13 cellular contexts compared by ENCODE assay signal in genomic region chr20:49981218-49982071, GRCh38. TPM values are rescaled to one million over a fixed set of nuclear protein-coding genes. Genes with fewer than 3 reads are reported as not detected.
A peak's percentile ranks its signal among the peaks of the same experiment; 100 is the strongest.
DNase-seq lines count a peak whose midpoint lies in the region; ATAC-seq and TF ChIP-seq lines count a peak whose summit lies in the region.
"Had no signal": no experiment of that assay in that cellular context is flagged by ENCODE, and none has a peak within 500 bp of the region (broad histone marks: within the 10 kb centered on the region; RNA-seq: fewer than 3 reads in every experiment).

No MANE protein-coding gene starts in this region.

- H3K27ac ChIP-seq in MM.1S (ENCODE audit: low read length), result no peak overlapping the region
- H3K27ac ChIP-seq in suprapubic skin, result no peak overlapping the region
- H3K27ac ChIP-seq: thoracic aorta had no signal

- H3K36me3 ChIP-seq in MM.1S (replicated peaks; ENCODE audit: insufficient read depth, low read length), result no peaks in the 10 kb centered on the region
- H3K36me3 ChIP-seq in endocrine pancreas (ENCODE audit: control insufficient read depth, insufficient read depth, low read length), result no peaks in the 10 kb centered on the region
- no peaks in the 10 kb centered on the region for H3K36me3 ChIP-seq in suprapubic skin
- H3K36me3 ChIP-seq: left lung, thoracic aorta had no signal

- ATAC-seq in activated CD4-positive, alpha-beta T cell treated with anti-CD3 and anti-CD28 coated beads for 36 hours, result no peak

- H2AFZ ChIP-seq in MM.1S (ENCODE audit: low read length), result no peak overlapping the region; the same call in 1 of the 2 replicates

- H3K9ac ChIP-seq in MM.1S (ENCODE audit: low read length) (no peak overlapping the region), endocrine pancreas (ENCODE audit: control insufficient read depth, insufficient read depth, low read length) (peak overlapping the region; percentile 4)

- intact Hi-C loops in activated CD4-positive, alpha-beta T cell treated with anti-CD3 and anti-CD28 coated beads for 36 hours (cut with DNase I, micrococcal nuclease), result loop anchor here (1.0 to 10.0 kb wide), 5 partner anchors 45 to 483 kb away; partner anchors contain the start of genes PEDS1 (in 1 of the 2) and RNF114 (in 1 of the 2)

- CTCF ChIA-PET in activated CD4-positive, alpha-beta T cell treated with anti-CD3 and anti-CD28 coated beads for 36 hours (lab: Charles Lee), result interaction anchor here (0.7 to 10.6 kb wide), 8 partner anchors 17 to 197 kb away, joined by 3 to 224 read pairs (median 4); no protein-coding TSS in a partner anchor

- no peak for TF ChIP-seq POLR2A in suprapubic skin (IDR thresholded peaks at IDR 0.05)

- no peaks in the 10 kb centered on the region for H3K79me2 ChIP-seq in MM.1S (ENCODE audit: low read length)

- H3K4me1 Mint-ChIP-seq in activated CD4-positive, alpha-beta T cell treated with anti-CD3 and anti-CD28 coated beads for 36 hours, result peaks cover 15% of the 10 kb centered on the region
- H3K4me1 Mint-ChIP-seq in osteocyte (ENCODE audit: unreplicated experiment), result peaks cover 50% of the 10 kb centered on the region

- H3K9me2 ChIP-seq in MM.1S (replicated peaks; ENCODE audit: insufficient read depth, low read length), result no peaks in the 10 kb centered on the region

- H3K4me3 ChIP-seq in MM.1S (ENCODE audit: low read length), result no peak overlapping the region
- no peak overlapping the region for H3K4me3 ChIP-seq in endocrine pancreas (ENCODE audit: control insufficient read depth, insufficient read depth, low read length)
- no peak overlapping the region for H3K4me3 ChIP-seq in suprapubic skin

- no peaks in the 10 kb centered on the region for H3K36me3 Mint-ChIP-seq in activated CD4-positive, alpha-beta T cell treated with anti-CD3 and anti-CD28 coated beads for 36 hours (ENCODE audit: low read depth)
- peaks cover 21% of the 10 kb centered on the region for H3K36me3 Mint-ChIP-seq in osteocyte (ENCODE audit: unreplicated experiment)

- peak overlapping the region; percentile 99; the same call in 1 of the 2 replicates for H3K4me2 ChIP-seq in MM.1S (ENCODE audit: low read depth, low read length)

- H3K27me3 Mint-ChIP-seq in activated CD4-positive, alpha-beta T cell treated with anti-CD3 and anti-CD28 coated beads for 36 hours, result peaks cover 7% of the 10 kb centered on the region
- H3K27me3 Mint-ChIP-seq in osteocyte (ENCODE audit: unreplicated experiment), result no peaks in the 10 kb centered on the region

- no peaks in the 10 kb centered on the region for H3K9me3 Mint-ChIP-seq in activated CD4-positive, alpha-beta T cell treated with anti-CD3 and anti-CD28 coated beads for 36 hours (ENCODE audit: low read depth)
- H3K9me3 Mint-ChIP-seq in osteocyte (ENCODE audit: unreplicated experiment), result no peaks in the 10 kb centered on the region
- H3K9me3 Mint-ChIP-seq: dendritic cell treated with granulocyte-macrophage colony-stimulating factor and Interleukin-4, amounts not matched to agents 40 ng/mL and 50 ng/mL, for 4 days had no signal

- no peak for TF ChIP-seq CTCF in MM.1S (IDR thresholded peaks at IDR 0.05; ENCODE audit: low read length)
- TF ChIP-seq CTCF in osteocyte (IDR thresholded peaks at IDR 0.05), result no peak
- TF ChIP-seq CTCF in suprapubic skin (IDR thresholded peaks at IDR 0.05), result no peak

- H3K9me3 ChIP-seq in MM.1S (replicated peaks; ENCODE audit: insufficient read depth, low read length) (no peaks in the 10 kb centered on the region), endocrine pancreas (ENCODE audit: control insufficient read depth, low read length) (no peaks in the 10 kb centered on the region), suprapubic skin (no peaks in the 10 kb centered on the region)
- H3K9me3 ChIP-seq: left lung, thoracic aorta had no signal

- no peak for TF ChIP-seq EP300 in suprapubic skin (IDR thresholded peaks at IDR 0.05)

- H3K4me3 Mint-ChIP-seq in activated CD4-positive, alpha-beta T cell treated with anti-CD3 and anti-CD28 coated beads for 36 hours, result peak overlapping the region; percentile 52
- peak overlapping the region; percentile 67 for H3K4me3 Mint-ChIP-seq in osteocyte (ENCODE audit: unreplicated experiment)

- peak overlapping the region; percentile 26 for H3K27ac Mint-ChIP-seq in activated CD4-positive, alpha-beta T cell treated with anti-CD3 and anti-CD28 coated beads for 36 hours
- peak overlapping the region; percentile 15 for H3K27ac Mint-ChIP-seq in osteocyte (ENCODE audit: unreplicated experiment)
- H3K27ac Mint-ChIP-seq: dendritic cell treated with granulocyte-macrophage colony-stimulating factor and Interleukin-4, amounts not matched to agents 40 ng/mL and 50 ng/mL, for 4 days had no signal

- no peaks in the 10 kb centered on the region for H3K27me3 ChIP-seq in MM.1S (replicated peaks; ENCODE audit: insufficient read depth, low read length)
- no peaks in the 10 kb centered on the region for H3K27me3 ChIP-seq in endocrine pancreas (ENCODE audit: control insufficient read depth, insufficient read depth, low read length)
- H3K27me3 ChIP-seq in suprapubic skin, result no peaks in the 10 kb centered on the region

- POLR2A ChIA-PET in activated CD4-positive, alpha-beta T cell treated with anti-CD3 and anti-CD28 coated beads for 36 hours (lab: Charles Lee), result interaction anchor here (0.6 kb wide), 1 partner anchor 128 kb away, joined by 3 read pairs; no protein-coding TSS in a partner anchor

- no peak for DNase-seq in activated CD4-positive, alpha-beta T cell treated with anti-CD3 and anti-CD28 coated beads for 36 hours
- no peak for DNase-seq in activated CD4-positive, alpha-beta T cell treated with anti-CD3 and anti-CD28 coated beads, Interleukin-2, amount 50 U/mL, for 4 hours
- no peak for DNase-seq in MM.1S
- no peak for DNase-seq in osteocyte (ENCODE audit: extremely low spot score, unreplicated experiment)
- DNase-seq in middle frontal gyrus (ENCODE audit: extremely low spot score, low spot score), result no peak
- DNase-seq in suprapubic skin (ENCODE audit: low spot score in 2 of 2), result no peak
- no peak for DNase-seq in activated CD8-positive, alpha-beta memory T cell treated with anti-CD3 and anti-CD28 coated beads, Interleukin-2, amount 50 U/mL, for 48 hours
- DNase-seq: activated CD4-positive, CD25-positive, alpha-beta regulatory T cell; activated naive CD4-positive, alpha-beta T cell treated with Interleukin-2 at 50 U/mL for 16 hours had no signal

- peaks cover 3% of the 10 kb centered on the region for H3K4me1 ChIP-seq in MM.1S (ENCODE audit: low read length)
- H3K4me1 ChIP-seq in endocrine pancreas (ENCODE audit: control insufficient read depth, insufficient read depth, low read length), result no peaks in the 10 kb centered on the region
- peaks cover 46% of the 10 kb centered on the region for H3K4me1 ChIP-seq in suprapubic skin

- H3F3A ChIP-seq in MM.1S (ENCODE audit: insufficient read depth, low read length), result no peaks in the 10 kb centered on the region

- H4K20me1 ChIP-seq in MM.1S (ENCODE audit: insufficient read depth, low read length), result no peaks in the 10 kb centered on the region

- 60% methylated on average over 23 of the region's 23 CpGs for WGBS in suprapubic skin

RNA-seq across cellular contexts. Expression of gene SNAI1, which starts 1.3 kb away (rescaled TPM):
- total RNA-seq in activated CD4-positive, alpha-beta T cell treated with anti-CD3 and anti-CD28 coated beads for 36 hours, result under 1 TPM; 0.25 to 0.34 TPM
- 13.0 and 13.4 TPM in 2 replicates for total RNA-seq in osteocyte
- total RNA-seq in suprapubic skin, result 1 to 10 TPM in 3 of 4 donors, under 1 TPM in 1; 0.56 to 4.1 (median 1.4) TPM

RNA-seq across cellular contexts. Expression of gene RNF114, which starts 45.2 kb away (rescaled TPM):
- total RNA-seq in activated CD4-positive, alpha-beta T cell treated with anti-CD3 and anti-CD28 coated beads for 36 hours, result 10 to 100 TPM; 47.5 to 66.6 TPM
- total RNA-seq in osteocyte (64.9 and 65.1 TPM in 2 replicates), suprapubic skin (100 to 1,000 TPM; 134 to 150 (median 138) TPM)
